ENCODE assay signal across 22 cellular contexts in genomic region chr13:93435651-93436050, GRCh38.
A peak's percentile ranks its signal among the peaks of the same experiment; 100 is the strongest.
DNase-seq lines count a peak whose midpoint lies in the region; ATAC-seq, FAIRE-seq and TF ChIP-seq lines count a peak whose summit lies in the region.
"Had no signal": no experiment of that assay in that cellular context is flagged by ENCODE, and none has a peak within 500 bp of the region (broad histone marks: within the 10 kb centered on the region; RNA-seq: fewer than 3 reads in every experiment).

No MANE protein-coding gene starts in this region.

- H2AFZ ChIP-seq in HepG2 (ENCODE audit: low read length), result no peak overlapping the region
- H2AFZ ChIP-seq in GM23248, result no peak overlapping the region
- H2AFZ ChIP-seq in IMR-90 (replicated peaks; ENCODE audit: low read length, poor library complexity), result no peak overlapping the region

- no peak overlapping the region for H2BK5ac ChIP-seq in IMR-90 (ENCODE audit: low read depth, low read length, poor library complexity, severe bottlenecking)

- H4K20me1 ChIP-seq in HepG2 (ENCODE audit: insufficient read depth, low read length) (no peaks in the 10 kb centered on the region), GM23248 (ENCODE audit: insufficient read depth) (no peaks in the 10 kb centered on the region), IMR-90 (ENCODE audit: insufficient read depth, low read length) (no peaks in the 10 kb centered on the region)
- H4K20me1 ChIP-seq: BLaER1 had no signal

- no peaks in the 10 kb centered on the region for H3K79me2 ChIP-seq in HepG2 (ENCODE audit: insufficient read depth, low read length)
- H3K79me2 ChIP-seq in GM23248 (ENCODE audit: insufficient read depth), result no peaks in the 10 kb centered on the region

- H3K4me1 Mint-ChIP-seq in glutamatergic neuron (ENCODE audit: low read depth, unreplicated experiment), result peaks cover 13% of the 10 kb centered on the region
- H3K4me1 Mint-ChIP-seq in activated CD4-positive, alpha-beta T cell treated with anti-CD3 and anti-CD28 coated beads, Interleukin-2, amount 10 ng/mL, durations not matched to agents 7 days and 5 days, result no peaks in the 10 kb centered on the region
- H3K4me1 Mint-ChIP-seq: B cell; CD4-positive, CD25-positive, alpha-beta regulatory T cell had no signal

- CTCF ChIA-PET in HepG2 (lab: Yijun Ruan, JAX; ENCODE audit: low intra/inter-chr PET ratio, low total read pairs) (no interaction called here), IMR-90 (lab: Yijun Ruan, JAX) (no interaction called here)
- CTCF ChIA-PET in activated CD4-positive, alpha-beta T cell treated with anti-CD3 and anti-CD28 coated beads, Interleukin-2, amount 10 ng/mL, durations not matched to agents 7 days and 5 days (lab: Charles Lee), result no interaction called here

- H3K14ac ChIP-seq in IMR-90 (replicated peaks; ENCODE audit: low read depth, low read length), result no peak overlapping the region

- no peaks in the 10 kb centered on the region for H3K4me1 ChIP-seq in HepG2 (ENCODE audit: insufficient read depth, low read length)
- H3K4me1 ChIP-seq in right lobe of liver, result no peaks in the 10 kb centered on the region
- H3K4me1 ChIP-seq in GM23248 (ENCODE audit: insufficient read depth), result no peaks in the 10 kb centered on the region
- H3K4me1 ChIP-seq in IMR-90 (ENCODE audit: control insufficient read depth, insufficient read depth, low read length), result no peaks in the 10 kb centered on the region
- H3K4me1 ChIP-seq: BLaER1, Caco-2, HAP-1 had no signal

- no peaks in the 10 kb centered on the region for H3K9me2 ChIP-seq in GM23248 (ENCODE audit: insufficient read depth)

- no peak for FAIRE-seq in HepG2 (lab: Jason Lieb, UNC)
- FAIRE-seq: GM12891 had no signal

- no peak overlapping the region for H2AK9ac ChIP-seq in IMR-90 (replicated peaks; ENCODE audit: low read depth, low read length, poor library complexity)

- H4K8ac ChIP-seq in IMR-90 (ENCODE audit: low read depth in 2 of 2, low read length in 2 of 2), result no peak overlapping the region

- dilution Hi-C loops in IMR-90 (cut with HindIII; ENCODE audit: low sequenced_read_pairs, unreplicated experiment), result no loop called here

- TF ChIP-seq EP300 in HepG2 (IDR thresholded peaks at IDR 0.05; ENCODE audit: low read depth in 2 of 2, low read length in 2 of 2) (no peak), HepG2 (CRISPR knock-in tag; IDR thresholded peaks at IDR 0.05; ENCODE audit: borderline replicate concordance) (no peak)

- no peak overlapping the region for H2AK5ac ChIP-seq in IMR-90 (ENCODE audit: low read depth, low read length)

- POLR2A ChIA-PET in HepG2 (lab: Yijun Ruan, JAX) (no interaction called here), IMR-90 (lab: Charles Lee; ENCODE audit: unreplicated experiment) (no interaction called here)
- POLR2A ChIA-PET in activated CD4-positive, alpha-beta T cell treated with anti-CD3 and anti-CD28 coated beads, Interleukin-2, amount 10 ng/mL, durations not matched to agents 7 days and 5 days (lab: Charles Lee), result no interaction called here

- no peaks in the 10 kb centered on the region for H3K79me1 ChIP-seq in IMR-90 (ENCODE audit: low read depth in 1 of 2, low read length in 2 of 2)

- no peak overlapping the region for H3K56ac ChIP-seq in IMR-90 (ENCODE audit: extremely low read depth, insufficient read depth, low read length)

- H3K4me3 ChIP-seq in HepG2 (replicated peaks in 1 of 3; ENCODE audit: insufficient read depth in 1 of 3, low read depth in 2 of 3, low read length in 3 of 3) (no peak overlapping the region), right lobe of liver (no peak overlapping the region), GM23248 (no peak overlapping the region), IMR-90 (ENCODE audit: insufficient read depth, low read depth, low read length) (no peak overlapping the region)
- H3K4me3 ChIP-seq: BLaER1, HAP-1 had no signal

- no peak overlapping the region for H3K23ac ChIP-seq in IMR-90 (ENCODE audit: low read depth, low read length)

- ATAC-seq in HepG2 (no peak), right lobe of liver (no peak), IMR-90 (ENCODE audit: low read depth) (no peak), GM18502 (IDR thresholded peaks at IDR 0.05; ENCODE audit: poor library complexity, unreplicated experiment) (no peak)
- ATAC-seq: CD8-positive, alpha-beta T cell had no signal

- TF ChIP-seq POLR2A in HepG2 (IDR thresholded peaks at IDR 0.05; ENCODE audit: insufficient read depth in 1 of 2, low read depth in 2 of 2, low read length in 2 of 2) (no peak), right lobe of liver (IDR thresholded peaks at IDR 0.05) (no peak), IMR-90 (IDR thresholded peaks at IDR 0.05; ENCODE audit: low read depth, low read length) (no peak)

- H3K27me3 Mint-ChIP-seq in glutamatergic neuron (ENCODE audit: unreplicated experiment), result peaks cover 2% of the 10 kb centered on the region
- no peaks in the 10 kb centered on the region for H3K27me3 Mint-ChIP-seq in activated CD4-positive, alpha-beta T cell treated with anti-CD3 and anti-CD28 coated beads, Interleukin-2, amount 10 ng/mL, durations not matched to agents 7 days and 5 days
- H3K27me3 Mint-ChIP-seq: B cell; CD4-positive, CD25-positive, alpha-beta regulatory T cell had no signal

- TF ChIP-seq CTCF in HepG2 (CRISPR knock-in tag; IDR thresholded peaks at IDR 0.05) (no peak), right lobe of liver (IDR thresholded peaks at IDR 0.05) (no peak), IMR-90 (conservative IDR thresholded peaks at IDR 0.05; ENCODE audit: low read depth, low read length) (no peak), glutamatergic neuron (IDR thresholded peaks at IDR 0.05; ENCODE audit: partially characterized antibody, unreplicated experiment) (no peak)

- H3K18ac ChIP-seq in IMR-90 (ENCODE audit: low read depth, low read length), result no peak overlapping the region

- H3K27ac Mint-ChIP-seq in glutamatergic neuron (ENCODE audit: unreplicated experiment), result peak overlapping the region; percentile 20
- no peak overlapping the region for H3K27ac Mint-ChIP-seq in activated CD4-positive, alpha-beta T cell treated with anti-CD3 and anti-CD28 coated beads, Interleukin-2, amount 10 ng/mL, durations not matched to agents 7 days and 5 days
- H3K27ac Mint-ChIP-seq: B cell; CD4-positive, CD25-positive, alpha-beta regulatory T cell; CD8-positive, alpha-beta T cell; HFFc6 had no signal

- H3K9me1 ChIP-seq in IMR-90 (ENCODE audit: insufficient read depth, low read length), result peaks cover 5% of the 10 kb centered on the region

- TF ChIP-seq RAD21 in HepG2 (CRISPR knock-in tag; IDR thresholded peaks at IDR 0.05) (no peak), IMR-90 (IDR thresholded peaks at IDR 0.05; ENCODE audit: low read length) (no peak)

- no peak overlapping the region for H4K91ac ChIP-seq in IMR-90 (ENCODE audit: insufficient read depth, low read depth, low read length)

- WGBS in HepG2 (ENCODE audit: low lambda C conversion rate), result 98% methylated on average over 3 of the region's 3 CpGs
- WGBS in right lobe of liver (ENCODE audit: insufficient coverage, low coverage, low lambda C conversion rate, missing lambda C conversion rate), result 69% methylated on average over 3 of the region's 3 CpGs
- 37 to 40% methylated on average over 3 of the region's 3 CpGs for WGBS in GM23248 (ENCODE audit: low coverage in 1 of 2, low lambda C conversion rate in 2 of 2, missing lambda C conversion rate in 2 of 2), 2 experiments
- no CpG with 5 or more reads among the region's 3 CpGs for WGBS in IMR-90 (ENCODE audit: extremely low coverage in 2 of 2, insufficient read length in 1 of 2), 2 experiments

- H3K4ac ChIP-seq in IMR-90 (ENCODE audit: low read depth, low read length), result no peak overlapping the region

- H3K4me2 ChIP-seq in HepG2 (ENCODE audit: low read depth, low read length) (no peak overlapping the region), GM23248 (ENCODE audit: unreplicated experiment) (no peak overlapping the region), IMR-90 (ENCODE audit: low read depth, low read length) (no peak overlapping the region)
- H3K4me2 ChIP-seq: BLaER1 had no signal

- DNase-seq in HepG2 (ENCODE audit: low spot score), result no peak
- DNase-seq in right lobe of liver, result no peak
- peak; percentile 5 for DNase-seq in GM23248
- DNase-seq in IMR-90, result no peak
- DNase-seq in glutamatergic neuron, result no peak
- DNase-seq in activated CD4-positive, alpha-beta T cell treated with anti-CD3 and anti-CD28 coated beads, Interleukin-2, amount 10 ng/mL, durations not matched to agents 7 days and 5 days, result no peak
- DNase-seq in GF-D8 (lab: John Stamatoyannopoulos, UW), result no peak
- DNase-seq: 8988T; Caco-2; CD4-positive, CD25-positive, alpha-beta regulatory T cell; CD8-positive, alpha-beta T cell; DMS 273 treated with DMSO at 0.1 percent for 48 hours; DMS79; EL; GDM1; HFFc6 had no signal

- no peak overlapping the region for H3K27ac ChIP-seq in HepG2 (ENCODE audit: extremely low read length, insufficient read depth, low read length)
- H3K27ac ChIP-seq in right lobe of liver, result no peak overlapping the region
- H3K27ac ChIP-seq in GM23248, result no peak overlapping the region
- no peak overlapping the region for H3K27ac ChIP-seq in IMR-90 (ENCODE audit: insufficient read depth, low read length)
- H3K27ac ChIP-seq: BLaER1, C4-2B had no signal

- BruUV-seq in HepG2 (replicated peaks; lab: Mats Ljungman, UMichigan), result no TSS peak
- BruUV-seq in IMR-90 (replicated peaks; lab: Mats Ljungman, UMichigan), result no TSS peak

- H3K4me3 Mint-ChIP-seq in glutamatergic neuron (ENCODE audit: unreplicated experiment), result no peak overlapping the region
- no peak overlapping the region for H3K4me3 Mint-ChIP-seq in activated CD4-positive, alpha-beta T cell treated with anti-CD3 and anti-CD28 coated beads, Interleukin-2, amount 10 ng/mL, durations not matched to agents 7 days and 5 days
- H3K4me3 Mint-ChIP-seq: B cell; CD4-positive, CD25-positive, alpha-beta regulatory T cell; CD8-positive, alpha-beta T cell; HFFc6 had no signal

- intact Hi-C loops in HepG2 (cut with micrococcal nuclease; ENCODE audit: unreplicated experiment), result no loop called here
- intact Hi-C loops in right lobe of liver (cut with DNase I), result no loop called here
- intact Hi-C loops in IMR-90 (cut with micrococcal nuclease), result no loop called here

- H3K9me3 ChIP-seq in HepG2 (ENCODE audit: low read length), result no peaks in the 10 kb centered on the region
- H3K9me3 ChIP-seq in right lobe of liver, result no peaks in the 10 kb centered on the region
- no peaks in the 10 kb centered on the region for H3K9me3 ChIP-seq in GM23248 (ENCODE audit: low read depth)
- H3K9me3 ChIP-seq in IMR-90 (ENCODE audit: control insufficient read depth, insufficient read depth, low read length), result no peaks in the 10 kb centered on the region
- H3K9me3 ChIP-seq: BLaER1, Caco-2, HAP-1 had no signal

- H2BK120ac ChIP-seq in IMR-90 (ENCODE audit: low read depth, low read length), result no peak overlapping the region

- H3K36me3 ChIP-seq in HepG2 (replicated peaks in 1 of 2; ENCODE audit: control insufficient read depth in 1 of 2, insufficient read depth in 2 of 2, low read length in 2 of 2) (no peaks in the 10 kb centered on the region), right lobe of liver (no peaks in the 10 kb centered on the region), GM23248 (ENCODE audit: low read depth) (no peaks in the 10 kb centered on the region), IMR-90 (ENCODE audit: control insufficient read depth, insufficient read depth, low read length) (no peaks in the 10 kb centered on the region)
- H3K36me3 ChIP-seq: BLaER1, HAP-1 had no signal

- H4K5ac ChIP-seq in IMR-90 (ENCODE audit: low read depth, low read length), result no peak overlapping the region

- no peak overlapping the region for H2BK20ac ChIP-seq in IMR-90 (ENCODE audit: low read depth, low read length)

- in situ Hi-C loops in HepG2 (cut with HindIII; ENCODE audit: extremely low pct_ligation_motif_present, low pct_unique_long_range_greater_than_20kb) (no loop called here), GM23248 (cut with MboI) (no loop called here), IMR-90 (cut with MboI; ENCODE audit: low sequenced_read_pairs) (no loop called here)

- no peak overlapping the region for H2BK15ac ChIP-seq in IMR-90 (ENCODE audit: low read depth, low read length)

- peaks cover 2% of the 10 kb centered on the region for H3K9me3 Mint-ChIP-seq in glutamatergic neuron (ENCODE audit: unreplicated experiment)
- peaks cover 8% of the 10 kb centered on the region for H3K9me3 Mint-ChIP-seq in activated CD4-positive, alpha-beta T cell treated with anti-CD3 and anti-CD28 coated beads, Interleukin-2, amount 10 ng/mL, durations not matched to agents 7 days and 5 days
- H3K9me3 Mint-ChIP-seq: CD8-positive, alpha-beta T cell had no signal

- H3K9ac ChIP-seq in HepG2 (ENCODE audit: insufficient read depth, low read depth, low read length), result no peak overlapping the region
- H3K9ac ChIP-seq in GM23248, result no peak overlapping the region
- no peak overlapping the region for H3K9ac ChIP-seq in IMR-90 (ENCODE audit: low read depth, low read length)
- H3K9ac ChIP-seq: BLaER1 had no signal

- peaks cover 4% of the 10 kb centered on the region for H3K36me3 Mint-ChIP-seq in glutamatergic neuron (ENCODE audit: unreplicated experiment)
- H3K36me3 Mint-ChIP-seq in activated CD4-positive, alpha-beta T cell treated with anti-CD3 and anti-CD28 coated beads, Interleukin-2, amount 10 ng/mL, durations not matched to agents 7 days and 5 days (ENCODE audit: low read depth), result no peaks in the 10 kb centered on the region
- H3K36me3 Mint-ChIP-seq: CD4-positive, CD25-positive, alpha-beta regulatory T cell; CD8-positive, alpha-beta T cell had no signal

- H3K27me3 ChIP-seq in HepG2 (ENCODE audit: control insufficient read depth in 1 of 2, insufficient read depth in 2 of 2, low read length in 2 of 2), result no peaks in the 10 kb centered on the region
- no peaks in the 10 kb centered on the region for H3K27me3 ChIP-seq in right lobe of liver
- H3K27me3 ChIP-seq in GM23248 (replicated peaks; ENCODE audit: insufficient read depth), result no peaks in the 10 kb centered on the region
- no peaks in the 10 kb centered on the region for H3K27me3 ChIP-seq in IMR-90 (ENCODE audit: control insufficient read depth, insufficient read depth, low read length)
- H3K27me3 ChIP-seq: BLaER1 had no signal

- H3F3A ChIP-seq in GM23248 (ENCODE audit: insufficient read depth), result no peaks in the 10 kb centered on the region; the same call in 1 of the 2 replicates
